23 cellular contexts compared by ENCODE assay signal in the genomic region with DNA sequence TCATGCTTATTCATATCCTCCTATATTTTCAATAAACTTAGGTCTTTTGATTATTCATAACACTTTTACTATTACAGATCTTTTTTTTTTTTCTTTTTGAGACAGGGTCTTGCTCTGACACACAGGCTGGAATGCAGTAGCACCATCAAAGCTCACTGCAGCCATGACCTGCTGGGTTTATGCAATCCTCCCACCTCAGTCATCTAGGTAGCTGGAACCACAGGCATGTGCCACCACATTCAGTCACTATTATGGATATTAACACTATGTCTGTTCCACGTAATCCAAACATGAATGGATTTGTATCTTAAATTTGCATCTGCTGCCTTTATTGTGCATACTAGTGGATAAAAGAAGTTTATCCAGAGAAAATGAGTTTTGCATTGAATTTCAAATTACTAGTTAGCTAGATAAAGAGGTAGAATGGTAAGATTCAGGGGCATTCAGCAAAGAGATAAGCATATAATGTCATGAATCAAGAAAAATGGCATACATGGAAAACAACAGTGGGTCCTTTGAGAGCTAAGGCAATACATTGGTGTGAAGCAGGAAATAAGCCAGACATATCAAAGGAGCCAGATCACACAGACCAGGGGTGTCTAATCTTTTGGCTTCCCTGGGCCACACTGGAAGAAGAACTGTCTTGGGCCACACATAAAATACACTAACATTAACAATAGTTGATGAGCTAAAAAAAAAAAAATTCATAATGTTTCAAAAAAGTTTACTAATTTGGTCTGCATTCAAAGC. TPM values are rescaled to one million over a fixed set of nuclear protein-coding genes. Genes with fewer than 3 reads are reported as not detected.
DNase-seq lines count a peak whose midpoint lies in the region; ATAC-seq, FAIRE-seq and TF ChIP-seq lines count a peak whose summit lies in the region.
"Had no signal": no experiment of that assay in that cellular context is flagged by ENCODE, and none has a peak within 500 bp of the region (broad histone marks: within the 10 kb centered on the region; RNA-seq: fewer than 3 reads in every experiment).

No MANE protein-coding gene starts in this region.

- H3K36me3 ChIP-seq in K562 (ENCODE audit: control insufficient read depth, insufficient read depth, low read length) (peaks cover 61% of the 10 kb centered on the region; the same call in 2 of the 3 replicates), mesendoderm (ENCODE audit: control insufficient read depth, insufficient read depth, low read length) (no peaks in the 10 kb centered on the region), osteoblast (ENCODE audit: insufficient read depth, low read length) (no peaks in the 10 kb centered on the region)
- H3K36me3 ChIP-seq: thyroid gland had no signal

- peaks cover 43% of the 10 kb centered on the region for H3K79me2 ChIP-seq in K562 (ENCODE audit: control insufficient read depth, insufficient read depth, low read length)
- H3K79me2 ChIP-seq in mesendoderm (ENCODE audit: control insufficient read depth, insufficient read depth, low read length) = peaks cover 3% of the 10 kb centered on the region
- peaks cover 38% of the 10 kb centered on the region for H3K79me2 ChIP-seq in osteoblast (ENCODE audit: insufficient read depth, low read length)

- TF ChIP-seq POLR2A in K562 (conservative IDR thresholded peaks at IDR 0.05) = no peak

- H3K9me1 ChIP-seq in K562 (ENCODE audit: control insufficient read depth, insufficient read depth, low read length) = no peaks in the 10 kb centered on the region

- H2AK5ac ChIP-seq in mesendoderm (ENCODE audit: low read length) = no peak overlapping the region

- in situ Hi-C loops in K562 (cut with MboI) = no loop called here

- no peak overlapping the region for H4K5ac ChIP-seq in mesendoderm (ENCODE audit: low read length)

- intact Hi-C loops in K562 (cut with micrococcal nuclease) = no loop called here

- H4K20me1 ChIP-seq in K562 (replicated peaks; ENCODE audit: control insufficient read depth, insufficient read depth, low read length) = no peaks in the 10 kb centered on the region
- H4K20me1 ChIP-seq in osteoblast (ENCODE audit: insufficient read depth, low read length) = no peaks in the 10 kb centered on the region

- H2BK120ac ChIP-seq in mesendoderm (ENCODE audit: low read depth, low read length) = no peak overlapping the region

- no peak overlapping the region for H3K56ac ChIP-seq in mesendoderm (ENCODE audit: low read length)

- H3K9ac ChIP-seq in K562 (ENCODE audit: insufficient read depth in 1 of 2, low read depth in 2 of 2, low read length in 2 of 2) (no peak overlapping the region), mesendoderm (ENCODE audit: low read length) (no peak overlapping the region)
- H3K9ac ChIP-seq: BLaER1 had no signal

- H3K23ac ChIP-seq in mesendoderm (ENCODE audit: low read length) = no peak overlapping the region

- no peak overlapping the region for H3K27ac ChIP-seq in K562 (ENCODE audit: extremely low read depth, low read depth, low read length)
- no peak overlapping the region for H3K27ac ChIP-seq in mesendoderm (ENCODE audit: low read depth, low read length)
- H3K27ac ChIP-seq in osteoblast (ENCODE audit: low read depth, low read length) = no peak overlapping the region
- H3K27ac ChIP-seq: BLaER1, gastrocnemius medialis, thyroid gland had no signal

- no peak overlapping the region for H3K4me3 ChIP-seq in K562
- H3K4me3 ChIP-seq in mesendoderm (ENCODE audit: low read length) = no peak overlapping the region
- no peak overlapping the region for H3K4me3 ChIP-seq in osteoblast (ENCODE audit: insufficient read depth, low read length)
- H3K4me3 ChIP-seq: BLaER1, gastrocnemius medialis, thyroid gland had no signal

- TF ChIP-seq CTCF in K562 (IDR thresholded peaks at IDR 0.05 in 2 of 3, conservative IDR thresholded peaks at IDR 0.05 in 1 of 3; ENCODE audit: insufficient read depth in 2 of 3, low read depth in 1 of 3, low read length in 3 of 3) = no peak
- TF ChIP-seq CTCF in osteoblast (IDR thresholded peaks at IDR 0.05; ENCODE audit: extremely low read depth, low read depth, low read length) = no peak
- TF ChIP-seq CTCF in D721Med (IDR thresholded peaks at IDR 0.05; ENCODE audit: insufficient read depth, missing control alignments) = no peak

- no peak overlapping the region for H2BK5ac ChIP-seq in mesendoderm (ENCODE audit: low read length)

- no peak overlapping the region for H2AFZ ChIP-seq in K562 (ENCODE audit: low read depth, low read length)
- H2AFZ ChIP-seq in osteoblast (ENCODE audit: low read length) = no peak overlapping the region

- BruUV-seq in K562 (replicated peaks; lab: Mats Ljungman, UMichigan) = no TSS peak

- POLR2A ChIA-PET in K562 (lab: Yijun Ruan, JAX) = interaction anchor here (1.5 to 1.8 kb wide), 2 partner anchors 9 to 14 kb away, joined by 4 to 7 read pairs; partner anchors contain the start of gene ANAPC10

- CTCF ChIA-PET in K562 (lab: Yijun Ruan, JAX; ENCODE audit: low intra/inter-chr PET ratio) = no interaction called here

- H3K18ac ChIP-seq in mesendoderm (ENCODE audit: low read length) = no peak overlapping the region

- peaks cover 3% of the 10 kb centered on the region for H3K79me1 ChIP-seq in mesendoderm (ENCODE audit: low read length)

- no peak for FAIRE-seq in K562 (lab: Jason Lieb, UNC)
- FAIRE-seq in D721Med (lab: Jason Lieb, UNC) = no peak

- DNase-seq in ELR (ENCODE audit: low read depth) (peak; percentile 45), M059J (ENCODE audit: low read depth) (peak; percentile 67), K562 (ENCODE audit: extremely low read depth in 1 of 4, low spot score in 3 of 4) (no peak), mesendoderm (peak; percentile 83), osteoblast (ENCODE audit: insufficient read length, low spot score, missing footprints) (no peak), NCI-H446 treated with DMSO at 0.1 percent for 48 hours (lab: John Stamatoyannopoulos, UW) (no peak), D721Med (ENCODE audit: insufficient read length, low spot score) (no peak)
- DNase-seq: activated CD8-positive, alpha-beta memory T cell treated with anti-CD3 and anti-CD28 coated beads, Interleukin-2, amount 10 ng/mL, durations not matched to agents 7 days and 5 days; activated naive CD4-positive, alpha-beta T cell; central memory CD4-positive, alpha-beta T cell; DMS153; endodermal cell; gastrocnemius medialis; mesenchymal stem cell; MM.1S; NCI-H2029; PC-3; right cardiac atrium; stimulated activated CD4-positive, alpha-beta T cell treated with anti-CD3 and anti-CD28 coated beads, Interleukin-2, amount 100 ng/mL, for 24 hours; thyroid gland had no signal

- TF ChIP-seq RAD21 in K562 (CRISPR knock-in tag; conservative IDR thresholded peaks at IDR 0.05 in 1 of 2, IDR thresholded peaks at IDR 0.05 in 1 of 2) = no peak

- H3K4ac ChIP-seq in mesendoderm (ENCODE audit: low read depth, low read length) = no peak overlapping the region

- H4K8ac ChIP-seq in mesendoderm (ENCODE audit: low read depth, low read length) = no peak overlapping the region

- H3K27me3 ChIP-seq in K562 (ENCODE audit: control insufficient read depth in 2 of 2, insufficient read depth in 2 of 2, low read length in 2 of 2) (no peaks in the 10 kb centered on the region), mesendoderm (ENCODE audit: insufficient read depth, low read length, poor library complexity) (no peaks in the 10 kb centered on the region), osteoblast (ENCODE audit: insufficient read depth, low read length) (no peaks in the 10 kb centered on the region)
- H3K27me3 ChIP-seq: BLaER1, gastrocnemius medialis, thyroid gland had no signal

- 85% methylated on average over 1 of the region's 1 CpG for WGBS in K562 (ENCODE audit: insufficient coverage, low coverage, missing lambda C conversion rate)
- no CpG with 5 or more reads among the region's 1 CpG for WGBS in mesendoderm (ENCODE audit: extremely low coverage, insufficient coverage, low lambda C conversion rate)

- no peak overlapping the region for H2BK15ac ChIP-seq in mesendoderm (replicated peaks; ENCODE audit: low read depth)

- H3K9me3 ChIP-seq in K562 (replicated peaks; ENCODE audit: control insufficient read depth, insufficient read depth, low read depth, low read length) (no peaks in the 10 kb centered on the region), osteoblast (ENCODE audit: low read depth, low read length) (no peaks in the 10 kb centered on the region)
- H3K9me3 ChIP-seq: gastrocnemius medialis, thyroid gland had no signal

- H3K4me2 ChIP-seq in K562 (ENCODE audit: insufficient read depth, low read length) (no peak overlapping the region), mesendoderm (ENCODE audit: low read length) (no peak overlapping the region), osteoblast (ENCODE audit: insufficient read depth, low read length) (no peak overlapping the region)
- H3K4me2 ChIP-seq: BLaER1 had no signal

- H3K4me1 ChIP-seq in K562 (replicated peaks in 1 of 2; ENCODE audit: control insufficient read depth in 2 of 2, insufficient read depth in 2 of 2, low read length in 2 of 2) = no peaks in the 10 kb centered on the region
- no peaks in the 10 kb centered on the region for H3K4me1 ChIP-seq in mesendoderm (ENCODE audit: control insufficient read depth, low read depth, low read length)
- peaks cover 2% of the 10 kb centered on the region for H3K4me1 ChIP-seq in osteoblast (ENCODE audit: insufficient read depth, low read length)
- H3K4me1 ChIP-seq: gastrocnemius medialis, thyroid gland had no signal

- ATAC-seq in K562 = peak; percentile 71
- ATAC-seq in HG03280 (IDR thresholded peaks at IDR 0.05; ENCODE audit: unreplicated experiment) = no peak
- ATAC-seq: activated CD8-positive, alpha-beta memory T cell treated with anti-CD3 and anti-CD28 coated beads, Interleukin-2, amount 10 ng/mL, durations not matched to agents 7 days and 5 days; gastrocnemius medialis; PC-3; right cardiac atrium; SK-N-SH treated with all-trans-retinoic acid at 6 μM for 48 hours had no signal

- TF ChIP-seq EP300 in K562 (IDR thresholded peaks at IDR 0.05; ENCODE audit: low read length) = no peak

RNA-seq across cellular contexts. Expression of gene ANAPC10, which starts 13.9 kb away (rescaled TPM):
- 29.0 and 36.4 TPM in 2 replicates for total RNA-seq in M059J (2014; rRNA removed; shearing (Covaris generic))
- 45.9 and 74.8 TPM in 2 replicates for total RNA-seq in K562 (2011; cell fraction: chromatin; rRNA removed; ENCODE audit: low replicate concordance)
- total RNA-seq in K562 (2011; cell fraction: nucleolus; rRNA removed) = 22.8 and 29.7 TPM in 2 replicates
- total RNA-seq in K562 (2011; cell fraction: nucleoplasm; rRNA removed) = 32.2 and 59.8 TPM in 2 replicates
- 33.3 and 38.6 TPM in 2 replicates for total RNA-seq in K562 (2014; rRNA removed)
- 60.3 and 65.0 TPM in 2 replicates for total RNA-seq in K562 (2014; rRNA removed; fragmentation: Illumina TruSeq; extraction: Trizol)
- total RNA-seq in K562 (2015; rRNA removed; fragmentation: Illumina TruSeq; extraction: Trizol) = 49.1 and 57.5 TPM in 2 replicates
- total RNA-seq in K562 (2021) = 31.0 and 36.0 TPM in 2 replicates
- 61.9 and 70.9 TPM in 2 replicates for polyA plus RNA-seq in K562 (2011; rRNA removed)
- polyA plus RNA-seq in K562 (2011; cell fraction: cytosol; rRNA removed) = 19.2 and 35.9 TPM in 2 replicates
- polyA plus RNA-seq in K562 (2011; cell fraction: nucleus; rRNA removed) = 13.3 and 22.0 TPM in 2 replicates
- 28.0 and 31.0 TPM in 2 replicates for polyA plus RNA-seq in K562 (2012)
- polyA plus RNA-seq in K562 (2014; fragmentation: Illumina TruSeq; extraction: Trizol) = 48.8 and 58.2 TPM in 2 replicates
- polyA plus RNA-seq in K562 (2014; fragmentation: Nextera tagmentation; extraction: Ambion mirVana) = 10 to 100 TPM; 82.0 to 96.2 TPM
- polyA plus RNA-seq in K562 (2014; rRNA removed) = 59.6 and 64.4 TPM in 2 replicates
- polyA minus RNA-seq in K562 (2011; rRNA and poly(A)+ RNA removed) = 52.6 and 65.6 TPM in 2 replicates
- polyA minus RNA-seq in K562 (2011; cell fraction: cytosol; rRNA and poly(A)+ RNA removed) = 5.7 and 15.8 TPM in 2 replicates
- 23.2 and 40.0 TPM in 2 replicates for polyA minus RNA-seq in K562 (2011; cell fraction: nucleus; rRNA and poly(A)+ RNA removed)
- 21.5 TPM for polyA plus RNA-seq in mesendoderm (2013, experiment 1 of 2)
- 25.2 TPM for polyA plus RNA-seq in mesendoderm (2013, experiment 2 of 2)
- total RNA-seq in osteoblast = 22.8 and 23.9 TPM in 2 replicates

RNA-seq across cellular contexts. Expression of gene ABCE1, which starts 14.0 kb away (rescaled TPM):
- total RNA-seq in M059J (2014; rRNA removed; shearing (Covaris generic)) = 112 and 134 TPM in 2 replicates
- total RNA-seq in K562 (2011; cell fraction: chromatin; rRNA removed; ENCODE audit: low replicate concordance) = 96.4 and 181 TPM in 2 replicates
- 29.2 and 45.0 TPM in 2 replicates for total RNA-seq in K562 (2011; cell fraction: nucleolus; rRNA removed)
- 65.8 and 89.3 TPM in 2 replicates for total RNA-seq in K562 (2011; cell fraction: nucleoplasm; rRNA removed)
- total RNA-seq in K562 (2014; rRNA removed) = 132 and 154 TPM in 2 replicates
- 256 and 276 TPM in 2 replicates for total RNA-seq in K562 (2014; rRNA removed; fragmentation: Illumina TruSeq; extraction: Trizol)
- 209 and 222 TPM in 2 replicates for total RNA-seq in K562 (2015; rRNA removed; fragmentation: Illumina TruSeq; extraction: Trizol)
- total RNA-seq in K562 (2021) = 147 and 156 TPM in 2 replicates
- polyA plus RNA-seq in K562 (2011; rRNA removed) = 143 and 238 TPM in 2 replicates
- polyA plus RNA-seq in K562 (2011; cell fraction: cytosol; rRNA removed) = 81.5 and 109 TPM in 2 replicates
- polyA plus RNA-seq in K562 (2011; cell fraction: nucleus; rRNA removed) = 114 and 165 TPM in 2 replicates
- polyA plus RNA-seq in K562 (2012) = 72.6 and 143 TPM in 2 replicates
- polyA plus RNA-seq in K562 (2014; fragmentation: Illumina TruSeq; extraction: Trizol) = 210 and 238 TPM in 2 replicates
- polyA plus RNA-seq in K562 (2014; fragmentation: Nextera tagmentation; extraction: Ambion mirVana) = 100 to 1,000 TPM; 164 to 169 TPM
- 134 and 142 TPM in 2 replicates for polyA plus RNA-seq in K562 (2014; rRNA removed)
- 342 and 401 TPM in 2 replicates for polyA minus RNA-seq in K562 (2011; rRNA and poly(A)+ RNA removed)
- 99.3 and 125 TPM in 2 replicates for polyA minus RNA-seq in K562 (2011; cell fraction: cytosol; rRNA and poly(A)+ RNA removed)
- 54.0 and 95.2 TPM in 2 replicates for polyA minus RNA-seq in K562 (2011; cell fraction: nucleus; rRNA and poly(A)+ RNA removed)
- 132 TPM for polyA plus RNA-seq in mesendoderm (2013, experiment 1 of 2)
- 131 TPM for polyA plus RNA-seq in mesendoderm (2013, experiment 2 of 2)
- total RNA-seq in osteoblast = 80.7 and 90.5 TPM in 2 replicates

Comparison
In these comparisons a context has a peak if more than half of its experiments do, and no peak if none do; other contexts are left out.
1. DNase-seq: peak in ELR (single experiment), M059J (single experiment) and mesendoderm (single experiment); none in K562 (0 of 4), osteoblast (single experiment), NCI-H446 treated with DMSO at 0.1 percent for 48 hours (single experiment) and D721Med (single experiment).